Comparison of ENCODE assay signal across 1 cellular context in the genomic region with DNA sequence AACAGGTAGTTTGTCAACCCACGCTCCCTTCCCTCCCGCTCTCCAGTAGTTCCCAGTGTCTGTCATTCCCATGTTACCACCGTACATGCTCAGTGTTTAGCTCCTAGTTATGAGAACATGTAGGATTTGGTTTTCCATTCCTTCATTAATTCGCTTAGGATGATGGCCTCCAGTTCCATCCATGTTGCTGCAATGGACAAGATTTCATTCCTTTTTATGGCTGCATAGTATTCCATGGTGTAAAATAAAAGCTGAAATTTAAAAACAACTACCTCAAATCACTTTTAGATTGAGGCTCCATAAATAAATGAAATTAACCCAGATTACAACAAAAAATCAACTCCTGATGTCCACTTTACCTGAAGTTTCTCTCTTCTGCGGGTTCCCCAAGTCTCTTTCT.
A peak's percentile ranks its signal among the peaks of the same experiment; 100 is the strongest.
TF ChIP-seq lines count a peak whose summit lies in the region.

No MANE protein-coding gene starts in this region.

TF ChIP-seq in K562, 482 proteins besides CTCF, POLR2A, EP300 and RAD21:
- TF ChIP-seq, protein P1, sequence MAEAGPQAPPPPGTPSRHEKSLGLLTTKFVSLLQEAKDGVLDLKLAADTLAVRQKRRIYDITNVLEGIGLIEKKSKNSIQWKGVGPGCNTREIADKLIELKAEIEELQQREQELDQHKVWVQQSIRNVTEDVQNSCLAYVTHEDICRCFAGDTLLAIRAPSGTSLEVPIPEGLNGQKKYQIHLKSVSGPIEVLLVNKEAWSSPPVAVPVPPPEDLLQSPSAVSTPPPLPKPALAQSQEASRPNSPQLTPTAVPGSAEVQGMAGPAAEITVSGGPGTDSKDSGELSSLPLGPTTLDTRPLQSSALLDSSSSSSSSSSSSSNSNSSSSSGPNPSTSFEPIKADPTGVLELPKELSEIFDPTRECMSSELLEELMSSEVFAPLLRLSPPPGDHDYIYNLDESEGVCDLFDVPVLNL (CRISPR knock-in tag; IDR thresholded peaks at IDR 0.05; ENCODE audit: low read depth), result no peak
- no peak for TF ChIP-seq ELF2 (CRISPR knock-in tag; IDR thresholded peaks at IDR 0.05)
- no peak for TF ChIP-seq BRCA1 (IDR thresholded peaks at IDR 0.05)
- TF ChIP-seq BRCA1 (CRISPR knock-in tag; IDR thresholded peaks at IDR 0.05), result no peak
- peak; percentile 36 for TF ChIP-seq RBM25 (IDR thresholded peaks at IDR 0.05; ENCODE audit: low read depth, low read length, severe bottlenecking)
- TF ChIP-seq ZNF146 (CRISPR knock-in tag; IDR thresholded peaks at IDR 0.05; ENCODE audit: unreplicated experiment), result peak; percentile 90
- TF ChIP-seq, protein P2, sequence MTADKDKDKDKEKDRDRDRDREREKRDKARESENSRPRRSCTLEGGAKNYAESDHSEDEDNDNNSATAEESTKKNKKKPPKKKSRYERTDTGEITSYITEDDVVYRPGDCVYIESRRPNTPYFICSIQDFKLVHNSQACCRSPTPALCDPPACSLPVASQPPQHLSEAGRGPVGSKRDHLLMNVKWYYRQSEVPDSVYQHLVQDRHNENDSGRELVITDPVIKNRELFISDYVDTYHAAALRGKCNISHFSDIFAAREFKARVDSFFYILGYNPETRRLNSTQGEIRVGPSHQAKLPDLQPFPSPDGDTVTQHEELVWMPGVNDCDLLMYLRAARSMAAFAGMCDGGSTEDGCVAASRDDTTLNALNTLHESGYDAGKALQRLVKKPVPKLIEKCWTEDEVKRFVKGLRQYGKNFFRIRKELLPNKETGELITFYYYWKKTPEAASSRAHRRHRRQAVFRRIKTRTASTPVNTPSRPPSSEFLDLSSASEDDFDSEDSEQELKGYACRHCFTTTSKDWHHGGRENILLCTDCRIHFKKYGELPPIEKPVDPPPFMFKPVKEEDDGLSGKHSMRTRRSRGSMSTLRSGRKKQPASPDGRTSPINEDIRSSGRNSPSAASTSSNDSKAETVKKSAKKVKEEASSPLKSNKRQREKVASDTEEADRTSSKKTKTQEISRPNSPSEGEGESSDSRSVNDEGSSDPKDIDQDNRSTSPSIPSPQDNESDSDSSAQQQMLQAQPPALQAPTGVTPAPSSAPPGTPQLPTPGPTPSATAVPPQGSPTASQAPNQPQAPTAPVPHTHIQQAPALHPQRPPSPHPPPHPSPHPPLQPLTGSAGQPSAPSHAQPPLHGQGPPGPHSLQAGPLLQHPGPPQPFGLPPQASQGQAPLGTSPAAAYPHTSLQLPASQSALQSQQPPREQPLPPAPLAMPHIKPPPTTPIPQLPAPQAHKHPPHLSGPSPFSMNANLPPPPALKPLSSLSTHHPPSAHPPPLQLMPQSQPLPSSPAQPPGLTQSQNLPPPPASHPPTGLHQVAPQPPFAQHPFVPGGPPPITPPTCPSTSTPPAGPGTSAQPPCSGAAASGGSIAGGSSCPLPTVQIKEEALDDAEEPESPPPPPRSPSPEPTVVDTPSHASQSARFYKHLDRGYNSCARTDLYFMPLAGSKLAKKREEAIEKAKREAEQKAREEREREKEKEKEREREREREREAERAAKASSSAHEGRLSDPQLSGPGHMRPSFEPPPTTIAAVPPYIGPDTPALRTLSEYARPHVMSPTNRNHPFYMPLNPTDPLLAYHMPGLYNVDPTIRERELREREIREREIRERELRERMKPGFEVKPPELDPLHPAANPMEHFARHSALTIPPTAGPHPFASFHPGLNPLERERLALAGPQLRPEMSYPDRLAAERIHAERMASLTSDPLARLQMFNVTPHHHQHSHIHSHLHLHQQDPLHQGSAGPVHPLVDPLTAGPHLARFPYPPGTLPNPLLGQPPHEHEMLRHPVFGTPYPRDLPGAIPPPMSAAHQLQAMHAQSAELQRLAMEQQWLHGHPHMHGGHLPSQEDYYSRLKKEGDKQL (CRISPR knock-in tag; IDR thresholded peaks at IDR 0.05; ENCODE audit: borderline replicate concordance), result no peak
- TF ChIP-seq STAT6 (CRISPR knock-in tag; IDR thresholded peaks at IDR 0.05), result no peak
- no peak for TF ChIP-seq ZFP30 (CRISPR knock-in tag; IDR thresholded peaks at IDR 0.05; ENCODE audit: borderline replicate concordance)
